8 cellular contexts compared by ENCODE assay signal in genomic region chr6:27544135-27544534, GRCh38.
DNase-seq lines count a peak whose midpoint lies in the region; ATAC-seq, FAIRE-seq and TF ChIP-seq lines count a peak whose summit lies in the region.
"Not testable (repeated sequence)": the region's sequence is repeated elsewhere in the genome, so short reads cannot be mapped to it uniquely, and the experiment has no call there.

No MANE protein-coding gene starts in this region.

- peak overlapping the region; percentile 77 for H3K4me3 Mint-ChIP-seq in T-helper 2 cell treated with Interferon-gamma antibody and Interleukin-4, amounts not matched to agents 5 μg/mL and 100 μg/mL, for 36 hours

- not testable (repeated sequence) for H3K9me2 ChIP-seq in GM23248 (ENCODE audit: insufficient read depth)

- TF ChIP-seq RAD21 in K562 (CRISPR knock-in tag; conservative IDR thresholded peaks at IDR 0.05 in 1 of 2, IDR thresholded peaks at IDR 0.05 in 1 of 2) = not testable (repeated sequence)

- POLR2A ChIA-PET in K562 (lab: Yijun Ruan, JAX) = interaction anchor here (0.8 to 1.7 kb wide), 6 partner anchors 9 to 356 kb away, joined by 3 to 4 read pairs (median 3); no protein-coding TSS in a partner anchor

- H4K20me1 ChIP-seq in GM23248 (ENCODE audit: insufficient read depth); K562 (replicated peaks; ENCODE audit: control insufficient read depth, insufficient read depth, low read length); fibroblast of lung (ENCODE audit: control insufficient read depth, extremely low read depth, insufficient read depth, low read length): not testable (repeated sequence)

- H3K9me3 ChIP-seq in GM23248 (ENCODE audit: low read depth); HUES64 (ENCODE audit: insufficient read depth, low read depth, low read length); K562 (replicated peaks; ENCODE audit: control insufficient read depth, insufficient read depth, low read depth, low read length); fibroblast of lung (ENCODE audit: control insufficient read depth, insufficient read depth, low read depth, low read length); iPS-20b (ENCODE audit: insufficient read depth, low read depth, low read length): not testable (repeated sequence)

- peaks cover 28% of the 10 kb centered on the region for H3K4me1 Mint-ChIP-seq in T-helper 2 cell treated with Interferon-gamma antibody and Interleukin-4, amounts not matched to agents 5 μg/mL and 100 μg/mL, for 36 hours (ENCODE audit: low read depth)

- peaks cover 26% of the 10 kb centered on the region for H3K9me3 Mint-ChIP-seq in T-helper 2 cell treated with Interferon-gamma antibody and Interleukin-4, amounts not matched to agents 5 μg/mL and 100 μg/mL, for 36 hours

- H3K4me1 ChIP-seq in ACC112 (ENCODE audit: control insufficient read depth, insufficient read depth, low read length, unreplicated experiment); GM23248 (ENCODE audit: insufficient read depth); HUES64 (ENCODE audit: insufficient read depth, low read length); fibroblast of lung (ENCODE audit: control insufficient read depth, extremely low read depth, insufficient read depth, low read length); iPS-20b (ENCODE audit: insufficient read depth, low read length): not testable (repeated sequence)
- peaks cover 5 to 21% of the 10 kb centered on the region in 2 experiments for H3K4me1 ChIP-seq in K562 (replicated peaks in 1 of 2; ENCODE audit: control insufficient read depth in 2 of 2, insufficient read depth in 2 of 2, low read length in 2 of 2)

- in situ Hi-C loops in GM23248 (cut with MboI); K562 (cut with MboI): not testable (repeated sequence)

- peak; percentile 47 for ATAC-seq in K562

- H3K79me2 ChIP-seq in ACC112 (ENCODE audit: control insufficient read depth, insufficient read depth, low read length, unreplicated experiment); GM23248 (ENCODE audit: insufficient read depth); K562 (ENCODE audit: control insufficient read depth, insufficient read depth, low read length); fibroblast of lung (ENCODE audit: control insufficient read depth, insufficient read depth, low read length): not testable (repeated sequence)

- TF ChIP-seq EP300 in K562 (IDR thresholded peaks at IDR 0.05; ENCODE audit: low read length) = not testable (repeated sequence)

- TF ChIP-seq POLR2A in K562 (conservative IDR thresholded peaks at IDR 0.05) = not testable (repeated sequence)

- H3K27ac Mint-ChIP-seq in T-helper 2 cell treated with Interferon-gamma antibody and Interleukin-4, amounts not matched to agents 5 μg/mL and 100 μg/mL, for 36 hours = not testable (repeated sequence)

- H3K36me3 ChIP-seq in ACC112 (ENCODE audit: insufficient read depth, low read length); GM23248 (ENCODE audit: low read depth); HUES64 (ENCODE audit: insufficient read depth, low read length); K562 (ENCODE audit: control insufficient read depth, insufficient read depth, low read length); fibroblast of lung (ENCODE audit: control insufficient read depth, insufficient read depth, low read length); iPS-20b (ENCODE audit: insufficient read depth, low read depth, low read length): not testable (repeated sequence)

- not testable (repeated sequence) for BruUV-seq in K562 (replicated peaks; lab: Mats Ljungman, UMichigan)

- peaks cover 30% of the 10 kb centered on the region for H3F3A ChIP-seq in GM23248 (ENCODE audit: insufficient read depth)

- CTCF ChIA-PET in K562 (lab: Yijun Ruan, JAX; ENCODE audit: low intra/inter-chr PET ratio) = not testable (repeated sequence)

- not testable (repeated sequence) for H3K27ac ChIP-seq in ACC112 (ENCODE audit: low read depth, low read length); GM23248; HUES64 (ENCODE audit: low read depth, low read length); fibroblast of lung (ENCODE audit: insufficient read depth, low read length); iPS-20b (ENCODE audit: low read length)
- H3K27ac ChIP-seq in K562 (ENCODE audit: extremely low read depth, low read depth, low read length) = peak overlapping the region; percentile 77; the same call in 2 of the 3 replicates

- peak overlapping the region; percentile 81 for H3K4me3 ChIP-seq in ACC112 (ENCODE audit: low read depth, low read length)
- peak overlapping the region; percentile 68 for H3K4me3 ChIP-seq in GM23248
- peak overlapping the region; percentile 76 for H3K4me3 ChIP-seq in HUES64 (ENCODE audit: low read length)
- peak overlapping the region; percentile 50 for H3K4me3 ChIP-seq in K562
- H3K4me3 ChIP-seq in fibroblast of lung (replicated peaks in 1 of 4; ENCODE audit: control extremely low read depth in 1 of 4, insufficient read depth in 1 of 4, low read depth in 3 of 4, low read length in 4 of 4) = peak overlapping the region in 3 of 4 experiments; percentile 53 to 66 (median 55)
- peak overlapping the region; percentile 96 for H3K4me3 ChIP-seq in iPS-20b (ENCODE audit: low read length)
- H3K4me3 ChIP-seq in retinal pigment epithelial cell (ENCODE audit: low read length) = peak overlapping the region; percentile 62

- intact Hi-C loops in K562 (cut with micrococcal nuclease) = loop anchor here (2.0 kb wide), 3 partner anchors 25 to 49 kb away; no protein-coding TSS in a partner anchor

- H3K36me3 Mint-ChIP-seq in T-helper 2 cell treated with Interferon-gamma antibody and Interleukin-4, amounts not matched to agents 5 μg/mL and 100 μg/mL, for 36 hours (ENCODE audit: low read depth) = not testable (repeated sequence)

- not testable (repeated sequence) for DNase-seq in GM23248; T-helper 2 cell treated with Interferon-gamma antibody and Interleukin-4, amounts not matched to agents 5 μg/mL and 100 μg/mL, for 36 hours (ENCODE audit: low spot score); fibroblast of lung (ENCODE audit: low read depth in 2 of 2); retinal pigment epithelial cell (ENCODE audit: low read depth)
- peak; percentile 62 to 90 (median 72) for DNase-seq in K562 (ENCODE audit: extremely low read depth in 1 of 4, low spot score in 3 of 4)

- H3K9ac ChIP-seq in GM23248; fibroblast of lung (ENCODE audit: insufficient read depth, low read length): not testable (repeated sequence)
- H3K9ac ChIP-seq in HUES64 (ENCODE audit: low read depth, low read length) (peak overlapping the region; percentile 59), K562 (ENCODE audit: insufficient read depth in 1 of 2, low read depth in 2 of 2, low read length in 2 of 2) (peak overlapping the region in 1 of 2 experiments; percentile 78; a peak in 3 of 4 replicates), iPS-20b (ENCODE audit: low read depth, low read length) (peak overlapping the region; percentile 74; the same call in 1 of the 2 replicates)

- not testable (repeated sequence) for TF ChIP-seq CTCF in K562 (IDR thresholded peaks at IDR 0.05 in 2 of 3, conservative IDR thresholded peaks at IDR 0.05 in 1 of 3; ENCODE audit: insufficient read depth in 2 of 3, low read depth in 1 of 3, low read length in 3 of 3); fibroblast of lung (conservative IDR thresholded peaks at IDR 0.05 in 1 of 2, IDR thresholded peaks at IDR 0.05 in 1 of 2; ENCODE audit: low read depth in 1 of 2, low read length in 2 of 2); retinal pigment epithelial cell (conservative IDR thresholded peaks at IDR 0.05; ENCODE audit: low read depth, low read length)

- not testable (repeated sequence) for FAIRE-seq in K562 (lab: Jason Lieb, UNC)

- H3K4me2 ChIP-seq in GM23248 (ENCODE audit: unreplicated experiment) = peak overlapping the region; percentile 79
- peak overlapping the region; percentile 90 for H3K4me2 ChIP-seq in K562 (ENCODE audit: insufficient read depth, low read length)
- peak overlapping the region; percentile 81 for H3K4me2 ChIP-seq in fibroblast of lung (ENCODE audit: extremely low read depth, insufficient read depth, low read length)

- peaks cover 88% of the 10 kb centered on the region for H3K27me3 Mint-ChIP-seq in T-helper 2 cell treated with Interferon-gamma antibody and Interleukin-4, amounts not matched to agents 5 μg/mL and 100 μg/mL, for 36 hours (ENCODE audit: low read depth)

- peak overlapping the region; percentile 98 for H2AFZ ChIP-seq in ACC112 (ENCODE audit: low read length, unreplicated experiment)
- peak overlapping the region; percentile 79 for H2AFZ ChIP-seq in GM23248
- peak overlapping the region; percentile 96 for H2AFZ ChIP-seq in K562 (ENCODE audit: low read depth, low read length)
- H2AFZ ChIP-seq in fibroblast of lung (ENCODE audit: low read length) = peak overlapping the region; percentile 65

- H3K27me3 ChIP-seq in ACC112 (ENCODE audit: insufficient read depth, low read length) (peaks cover 18% of the 10 kb centered on the region), HUES64 (ENCODE audit: insufficient read depth, low read length) (peaks cover 26% of the 10 kb centered on the region), iPS-20b (ENCODE audit: insufficient read depth, low read length) (peaks cover 52% of the 10 kb centered on the region)
- H3K27me3 ChIP-seq in GM23248 (replicated peaks; ENCODE audit: insufficient read depth); K562 (ENCODE audit: control insufficient read depth in 2 of 2, insufficient read depth in 2 of 2, low read length in 2 of 2); fibroblast of lung (ENCODE audit: control insufficient read depth, insufficient read depth, low read length): not testable (repeated sequence)

- 13 to 14% methylated on average over 12 to 20 of the region's 20 CpGs for WGBS in GM23248 (ENCODE audit: low coverage in 1 of 2, low lambda C conversion rate in 2 of 2, missing lambda C conversion rate in 2 of 2), 2 experiments
- 16% methylated on average over 19 of the region's 20 CpGs for WGBS in HUES64
- under 1% methylated on average over 14 of the region's 20 CpGs for WGBS in K562 (ENCODE audit: insufficient coverage, low coverage, missing lambda C conversion rate)

- not testable (repeated sequence) for H3K9me1 ChIP-seq in K562 (ENCODE audit: control insufficient read depth, insufficient read depth, low read length)
